In the genomic region with DNA sequence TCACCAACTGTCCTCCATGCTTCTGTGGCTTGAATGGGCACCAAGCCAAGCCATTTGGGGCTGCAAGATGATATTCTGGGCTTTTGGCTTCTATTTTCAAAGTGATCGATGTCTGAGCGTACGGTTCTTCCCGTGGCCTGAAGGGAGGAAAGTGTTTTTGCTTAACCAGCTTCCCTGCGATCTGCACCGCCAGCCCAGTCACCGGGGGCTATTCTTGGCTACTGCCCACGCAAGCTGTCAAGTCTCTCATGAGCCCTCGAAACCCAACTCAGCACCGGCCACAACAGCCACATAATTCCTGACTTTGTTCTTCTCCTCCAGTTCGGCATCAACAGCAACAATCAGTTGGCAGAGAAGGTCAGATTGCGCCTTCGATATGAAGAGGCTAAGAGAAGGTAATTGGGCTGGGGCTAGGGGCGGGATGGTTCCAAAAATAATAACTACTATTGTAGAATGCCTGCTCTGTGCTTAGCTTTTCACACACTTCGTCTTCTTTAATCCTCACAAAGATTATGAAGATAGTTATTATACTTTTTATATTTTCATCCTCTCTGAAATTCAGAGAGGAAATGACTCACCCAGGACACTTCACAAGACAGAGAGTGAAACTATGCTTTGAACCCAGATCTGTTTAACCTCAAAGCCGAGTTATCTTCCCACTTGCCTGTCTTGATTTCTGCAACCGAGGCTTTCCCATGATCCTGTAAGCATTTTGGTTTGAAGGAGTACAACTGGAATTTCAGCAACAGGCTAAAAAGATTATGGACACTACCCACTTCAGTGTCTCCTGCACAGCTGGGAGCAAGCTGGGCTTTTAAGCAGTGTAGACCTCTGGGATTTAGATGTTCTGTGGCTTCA, we compare ENCODE assay signal across 9 cellular contexts.
A peak's percentile ranks its signal among the peaks of the same experiment; 100 is the strongest.
DNase-seq lines count a peak whose midpoint lies in the region; ATAC-seq and TF ChIP-seq lines count a peak whose summit lies in the region.
"Had no signal": no experiment of that assay in that cellular context is flagged by ENCODE, and none has a peak within 500 bp of the region (broad histone marks: within the 10 kb centered on the region; RNA-seq: fewer than 3 reads in every experiment).

No MANE protein-coding gene starts in this region.

- H3K27me3 ChIP-seq in heart left ventricle (no peaks in the 10 kb centered on the region), ascending aorta (no peaks in the 10 kb centered on the region)

- no peaks in the 10 kb centered on the region for H3K9me3 ChIP-seq in heart left ventricle
- no peaks in the 10 kb centered on the region for H3K9me3 ChIP-seq in ascending aorta

- intact Hi-C loops in heart left ventricle (cut with DNase I) = no loop called here
- intact Hi-C loops in ascending aorta (cut with DNase I) = no loop called here
- intact Hi-C loops in posterior vena cava (cut with DNase I) = no loop called here

- 31 to 53% (median 33%) methylated on average over 17 of the region's 17 CpGs for WGBS in heart left ventricle, 4 donors

- TF ChIP-seq POLR2A in heart left ventricle (IDR thresholded peaks at IDR 0.05) = no peak

- DNase-seq in Daoy (ENCODE audit: low read depth) (peak; percentile 79), heart left ventricle (peak in 3 of 5 donors; percentile 19 to 69 (median 56)), ascending aorta (ENCODE audit: low spot score in 2 of 2) (no peak), dermis blood vessel endothelial cell (no peak), posterior vena cava (ENCODE audit: low spot score) (no peak)
- DNase-seq in activated CD4-positive, alpha-beta T cell treated with anti-CD3 and anti-CD28 coated beads for 48 hours = peak; percentile 62

- no peak for TF ChIP-seq CTCF in heart left ventricle (IDR thresholded peaks at IDR 0.05)
- TF ChIP-seq CTCF in ascending aorta (IDR thresholded peaks at IDR 0.05) = no peak

- H3K36me3 ChIP-seq in heart left ventricle (no peaks in the 10 kb centered on the region), ascending aorta (no peaks in the 10 kb centered on the region)

- peaks cover 0 to 22% (median 2%) of the 10 kb centered on the region in 12 donors for H3K4me1 ChIP-seq in heart left ventricle
- no peaks in the 10 kb centered on the region for H3K4me1 ChIP-seq in ascending aorta

- peak overlapping the region in 7 of 12 donors; percentile 2 to 52 (median 42) for H3K27ac ChIP-seq in heart left ventricle
- H3K27ac ChIP-seq in ascending aorta = no peak overlapping the region
- H3K27ac ChIP-seq: HL-60 had no signal

- H3K4me3 ChIP-seq in heart left ventricle (peak overlapping the region in 2 of 12 donors; percentile 7 to 15), ascending aorta (no peak overlapping the region)

- peak; percentile 53 for ATAC-seq in HG03066 (IDR thresholded peaks at IDR 0.05; ENCODE audit: low read depth, unreplicated experiment)
- peak in 1 of 4 donors; percentile 63 for ATAC-seq in heart left ventricle
- ATAC-seq in GM21423 (IDR thresholded peaks at IDR 0.05; ENCODE audit: unreplicated experiment) = no peak

Comparison
In these comparisons a context has a peak if more than half of its experiments do, and no peak if none do; other contexts are left out.
1. DNase-seq: peak in Daoy (single experiment), activated CD4-positive, alpha-beta T cell treated with anti-CD3 and anti-CD28 coated beads for 48 hours (single experiment) and heart left ventricle (3 of 5); none in ascending aorta (0 of 2), dermis blood vessel endothelial cell (single experiment) and posterior vena cava (single experiment).
2. H3K27ac ChIP-seq: peak in heart left ventricle (7 of 12); none in ascending aorta (0 of 2).